36 cellular contexts compared by ENCODE assay signal in genomic region chr16:54547052-54547451, GRCh38.
"Had no signal": no experiment of that assay in that cellular context is flagged by ENCODE, and none has a peak within 500 bp of the region (broad histone marks: within the 10 kb centered on the region; RNA-seq: fewer than 3 reads in every experiment).

No MANE protein-coding gene starts in this region.

- FAIRE-seq: bronchial epithelial cell, TTC549 had no signal

- H3K4me1 Mint-ChIP-seq: activated B cell treated with CpG ODN at 0.5 μM for 24 hours; activated CD4-positive, alpha-beta T cell treated with anti-CD3 and anti-CD28 coated beads, Interleukin-2, amount 10 ng/mL, durations not matched to agents 24 days and 14 days; activated naive CD8-positive, alpha-beta T cell treated with anti-CD3 and anti-CD28 coated beads for 36 hours; activated T-helper 17 cell treated with anti-CD3 and anti-CD28 coated beads, Interleukin-2, amount 50 U/mL, for 72 hours; central memory CD8-positive, alpha-beta T cell had no signal

- H3K4me3 ChIP-seq: ascending aorta, cardiac muscle cell had no signal

- H3K9me3 ChIP-seq: ascending aorta had no signal

- H3K27ac ChIP-seq: ascending aorta, cardiac muscle cell, VCaP had no signal

- H3K36me3 ChIP-seq: ascending aorta, cardiac muscle cell had no signal

- DNase-seq: activated B cell treated with CpG ODN at 0.5 μM for 24 hours; activated CD4-positive, alpha-beta memory T cell treated with anti-CD3 and anti-CD28 coated beads for 36 hours; activated CD4-positive, alpha-beta T cell treated with anti-CD3 and anti-CD28 coated beads for 4 hours; activated CD4-positive, alpha-beta T cell treated with anti-CD3 and anti-CD28 coated beads, Interleukin-2, amount 10 ng/mL, durations not matched to agents 24 days and 14 days; activated CD4-positive, alpha-beta T cell treated with anti-CD3 and anti-CD28 coated beads, Interleukin-2, amount 50 U/mL, for 1 hour; activated CD4-positive, alpha-beta T cell treated with anti-CD3 and anti-CD28 coated beads, Interleukin-2, amount 50 U/mL, for 4 hours; activated CD4-positive, CD25-positive, alpha-beta regulatory T cell treated with anti-CD3 and anti-CD28 coated beads, Interleukin-2, amount 50 U/mL, for 72 hours; activated CD8-positive, alpha-beta memory T cell treated with anti-CD3 and anti-CD28 coated beads, Interleukin-2, amount 50 U/mL, for 4 hours; activated CD8-positive, alpha-beta T cell treated with anti-CD3 and anti-CD28 coated beads for 36 hours; activated effector memory CD4-positive, alpha-beta T cell treated with anti-CD3 and anti-CD28 coated beads, Interleukin-2, amount 50 U/mL, for 16 hours; activated gamma-delta T cell treated with Interleukin-2 at 50 U/mL for 16 hours; activated naive CD4-positive, alpha-beta T cell; activated naive CD4-positive, alpha-beta T cell treated with anti-CD3 and anti-CD28 coated beads for 36 hours; activated naive CD4-positive, alpha-beta T cell treated with anti-CD3 and anti-CD28 coated beads, Interleukin-2, amount 50 U/mL, for 16 hours; activated naive CD8-positive, alpha-beta T cell treated with anti-CD3 and anti-CD28 coated beads for 36 hours; activated T-cell treated with anti-CD3 and anti-CD28 coated beads for 4 hours; activated T-cell treated with anti-CD3 and anti-CD28 coated beads, Interleukin-2, amount 50 U/mL, for 1 hour; activated T-cell treated with anti-CD3 and anti-CD28 coated beads, Interleukin-2, amount 50 U/mL, for 4 hours; activated T-cell treated with anti-CD3 and anti-CD28 coated beads, Interleukin-2, amount 50 U/mL, for 72 hours; caudate nucleus; cerebellar nuclear complex; T-helper 1 cell; T-helper 2 cell; T-helper 9 cell had no signal

- H3K27me3 Mint-ChIP-seq: central memory CD8-positive, alpha-beta T cell had no signal

- H3K4me1 ChIP-seq: ascending aorta had no signal

- H3K9me3 Mint-ChIP-seq: activated B cell treated with CpG ODN at 0.5 μM for 24 hours; activated CD4-positive, alpha-beta memory T cell treated with anti-CD3 and anti-CD28 coated beads for 36 hours; activated CD4-positive, alpha-beta T cell treated with anti-CD3 and anti-CD28 coated beads, Interleukin-2, amount 10 ng/mL, durations not matched to agents 24 days and 14 days; activated naive CD4-positive, alpha-beta T cell treated with anti-CD3 and anti-CD28 coated beads for 36 hours; activated T-helper 17 cell treated with anti-CD3 and anti-CD28 coated beads, Interleukin-2, amount 50 U/mL, for 72 hours; brain; central memory CD8-positive, alpha-beta T cell; T-helper 1 cell treated with Interleukin-12 subunit alpha and Interleukin-12 subunit beta and Interleukin-4 antibody, amounts not matched to agents 30 μg/mL and 1 μg/mL, for 36 hours; T-helper 2 cell treated with Interferon-gamma antibody and Interleukin-4, amounts not matched to agents 5 μg/mL and 100 μg/mL, for 36 hours had no signal

- ATAC-seq: activated CD8-positive, alpha-beta T cell treated with anti-CD3 and anti-CD28 coated beads for 36 hours; activated naive CD4-positive, alpha-beta T cell treated with anti-CD3 and anti-CD28 coated beads, Interleukin-2, amount 50 U/mL, for 72 hours; activated T-cell treated with anti-CD3 and anti-CD28 coated beads, Interleukin-2, amount 50 U/mL, for 4 hours; activated T-cell treated with anti-CD3 and anti-CD28 coated beads, Interleukin-2, amount 50 U/mL, for 72 hours; activated T-helper 17 cell treated with anti-CD3 and anti-CD28 coated beads, Interleukin-2, amount 50 U/mL, for 72 hours had no signal

- H3K27ac Mint-ChIP-seq: activated B cell treated with CpG ODN at 0.5 μM for 24 hours; activated CD4-positive, alpha-beta memory T cell treated with anti-CD3 and anti-CD28 coated beads for 36 hours; activated CD4-positive, alpha-beta T cell treated with anti-CD3 and anti-CD28 coated beads, Interleukin-2, amount 10 ng/mL, durations not matched to agents 24 days and 14 days; activated CD8-positive, alpha-beta T cell treated with anti-CD3 and anti-CD28 coated beads for 36 hours; activated naive CD4-positive, alpha-beta T cell treated with anti-CD3 and anti-CD28 coated beads for 36 hours; activated naive CD4-positive, alpha-beta T cell treated with anti-CD3 and anti-CD28 coated beads, Interleukin-2, amount 50 U/mL, for 72 hours; activated naive CD8-positive, alpha-beta T cell treated with anti-CD3 and anti-CD28 coated beads for 36 hours; activated T-cell treated with anti-CD3 and anti-CD28 coated beads, Interleukin-2, amount 50 U/mL, for 72 hours; activated T-helper 1 cell treated with anti-CD3 and anti-CD28 coated beads, Interleukin-12 subunit alpha, Interleukin-12 subunit beta, Interleukin-2, Interleukin-4 antibody, amounts not matched to agents 30 ng/mL and 10 ng/mL and 1 ng/mL, durations not matched to agents 14 hours and 24 hours and 36 hours; activated T-helper 17 cell treated with anti-CD3 and anti-CD28 coated beads, Interleukin-2, amount 50 U/mL, for 72 hours; T-helper 1 cell treated with Interleukin-12 subunit alpha and Interleukin-12 subunit beta and Interleukin-4 antibody, amounts not matched to agents 30 μg/mL and 1 μg/mL, for 36 hours; T-helper 2 cell treated with Interferon-gamma antibody and Interleukin-4, amounts not matched to agents 5 μg/mL and 100 μg/mL, for 36 hours had no signal

- H3K4me3 Mint-ChIP-seq: activated B cell treated with CpG ODN at 0.5 μM for 24 hours; activated CD4-positive, alpha-beta memory T cell treated with anti-CD3 and anti-CD28 coated beads for 36 hours; activated CD4-positive, alpha-beta T cell treated with anti-CD3 and anti-CD28 coated beads, Interleukin-2, amount 10 ng/mL, durations not matched to agents 24 days and 14 days; activated CD8-positive, alpha-beta T cell treated with anti-CD3 and anti-CD28 coated beads for 36 hours; activated naive CD4-positive, alpha-beta T cell treated with anti-CD3 and anti-CD28 coated beads for 36 hours; activated naive CD8-positive, alpha-beta T cell treated with anti-CD3 and anti-CD28 coated beads for 36 hours; activated T-cell treated with anti-CD3 and anti-CD28 coated beads, Interleukin-2, amount 50 U/mL, for 4 hours; activated T-cell treated with anti-CD3 and anti-CD28 coated beads, Interleukin-2, amount 50 U/mL, for 72 hours; activated T-helper 1 cell treated with anti-CD3 and anti-CD28 coated beads, Interleukin-12 subunit alpha, Interleukin-12 subunit beta, Interleukin-2, Interleukin-4 antibody, amounts not matched to agents 30 ng/mL and 10 ng/mL and 1 ng/mL, durations not matched to agents 14 hours and 24 hours and 36 hours; activated T-helper 17 cell treated with anti-CD3 and anti-CD28 coated beads, Interleukin-2, amount 50 U/mL, for 72 hours; central memory CD8-positive, alpha-beta T cell; T-helper 1 cell treated with Interleukin-12 subunit alpha and Interleukin-12 subunit beta and Interleukin-4 antibody, amounts not matched to agents 30 μg/mL and 1 μg/mL, for 36 hours; T-helper 2 cell treated with Interferon-gamma antibody and Interleukin-4, amounts not matched to agents 5 μg/mL and 100 μg/mL, for 36 hours had no signal

- H3K36me3 Mint-ChIP-seq: activated CD4-positive, alpha-beta memory T cell treated with anti-CD3 and anti-CD28 coated beads for 36 hours; activated naive CD4-positive, alpha-beta T cell treated with anti-CD3 and anti-CD28 coated beads, Interleukin-2, amount 50 U/mL, for 72 hours; activated naive CD8-positive, alpha-beta T cell treated with anti-CD3 and anti-CD28 coated beads for 36 hours; brain had no signal

- H3K27me3 ChIP-seq: ascending aorta, cardiac muscle cell had no signal
